ENCODE assay signal across 24 cellular contexts in the genomic region with DNA sequence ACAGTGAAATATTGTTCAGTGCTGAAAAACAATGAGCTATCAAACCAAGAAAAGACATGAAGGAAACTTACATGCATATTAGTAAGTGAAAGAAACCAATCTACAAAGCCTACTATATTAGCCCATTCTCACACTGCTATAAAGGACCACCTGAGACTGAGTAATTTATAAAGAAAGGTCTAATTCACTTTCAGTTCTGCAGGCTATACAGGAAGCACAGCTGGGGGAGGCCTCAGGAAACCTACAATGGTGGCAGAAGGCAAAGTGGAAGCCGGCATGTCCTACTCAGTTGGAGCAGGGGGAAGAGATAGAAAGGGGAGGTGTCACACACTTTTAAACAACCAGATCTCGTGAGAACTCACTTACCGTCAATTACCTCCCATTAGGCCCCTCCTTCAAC.
"Had no signal": no experiment of that assay in that cellular context is flagged by ENCODE, and none has a peak within 500 bp of the region (broad histone marks: within the 10 kb centered on the region; RNA-seq: fewer than 3 reads in every experiment).

No MANE protein-coding gene starts in this region.

- H3K36me3 ChIP-seq: adrenal gland had no signal

- H3K9me3 Mint-ChIP-seq: activated B cell treated with CpG ODN at 0.5 μM for 24 hours; activated CD4-positive, alpha-beta T cell treated with anti-CD3 and anti-CD28 coated beads, Interleukin-2, amount 10 ng/mL, durations not matched to agents 24 days and 14 days; activated naive CD4-positive, alpha-beta T cell treated with anti-CD3 and anti-CD28 coated beads, Interleukin-2, amount 10 ng/mL, durations not matched to agents 7 days and 5 days; activated naive CD8-positive, alpha-beta T cell treated with anti-CD3 and anti-CD28 coated beads, Interleukin-2, amount 10 ng/mL, durations not matched to agents 7 days and 5 days; activated T-cell treated with anti-CD3 and anti-CD28 coated beads, Interleukin-2, amount 50 U/mL, for 4 hours had no signal

- H3K4me3 Mint-ChIP-seq: activated B cell treated with CpG ODN at 0.5 μM for 24 hours; activated CD4-positive, alpha-beta T cell treated with anti-CD3 and anti-CD28 coated beads, Interleukin-2, amount 10 ng/mL, durations not matched to agents 24 days and 14 days; activated naive CD4-positive, alpha-beta T cell treated with anti-CD3 and anti-CD28 coated beads, Interleukin-2, amount 10 ng/mL, durations not matched to agents 7 days and 5 days; activated naive CD8-positive, alpha-beta T cell treated with anti-CD3 and anti-CD28 coated beads, Interleukin-2, amount 10 ng/mL, durations not matched to agents 7 days and 5 days; activated T-cell treated with anti-CD3 and anti-CD28 coated beads, Interleukin-2, amount 50 U/mL, for 4 hours; T-helper 17 cell had no signal

- H3K9me3 ChIP-seq: adrenal gland had no signal

- H3K27ac Mint-ChIP-seq: activated B cell treated with CpG ODN at 0.5 μM for 24 hours; activated CD4-positive, alpha-beta T cell treated with anti-CD3 and anti-CD28 coated beads, Interleukin-2, amount 10 ng/mL, durations not matched to agents 24 days and 14 days; activated naive CD4-positive, alpha-beta T cell treated with anti-CD3 and anti-CD28 coated beads, Interleukin-2, amount 10 ng/mL, durations not matched to agents 7 days and 5 days; activated naive CD8-positive, alpha-beta T cell treated with anti-CD3 and anti-CD28 coated beads, Interleukin-2, amount 10 ng/mL, durations not matched to agents 7 days and 5 days; T-helper 17 cell had no signal

- H3K27me3 Mint-ChIP-seq: activated B cell treated with CpG ODN at 0.5 μM for 24 hours; activated naive CD4-positive, alpha-beta T cell treated with anti-CD3 and anti-CD28 coated beads, Interleukin-2, amount 10 ng/mL, durations not matched to agents 7 days and 5 days had no signal

- H3K27me3 ChIP-seq: adrenal gland had no signal

- H3K27ac ChIP-seq: adrenal gland, PC-9 had no signal

- DNase-seq: activated B cell treated with CpG ODN at 0.5 μM for 24 hours; activated CD4-positive, alpha-beta T cell treated with anti-CD3 and anti-CD28 coated beads for 1 hour; activated CD4-positive, alpha-beta T cell treated with anti-CD3 and anti-CD28 coated beads, Interleukin-2, amount 10 ng/mL, durations not matched to agents 24 days and 14 days; activated CD4-positive, alpha-beta T cell treated with anti-CD3 and anti-CD28 coated beads, Interleukin-2, amount 50 U/mL, for 48 hours; activated CD8-positive, alpha-beta memory T cell treated with anti-CD3 and anti-CD28 coated beads for 24 hours; activated gamma-delta T cell; activated naive CD4-positive, alpha-beta T cell treated with anti-CD3 and anti-CD28 coated beads, Interleukin-2, amount 10 ng/mL, durations not matched to agents 7 days and 5 days; activated naive CD8-positive, alpha-beta T cell treated with anti-CD3 and anti-CD28 coated beads, Interleukin-2, amount 10 ng/mL, durations not matched to agents 7 days and 5 days; activated T-cell treated with anti-CD3 and anti-CD28 coated beads, Interleukin-2, amount 50 U/mL, for 4 hours; adrenal gland; anterior cingulate cortex; cerebellar nuclear complex; dermis blood vessel endothelial cell; NCI-H1105 treated with DMSO at 0.1 percent for 48 hours; NCI-H1436 treated with DMSO at 0.1 percent for 48 hours; NCI-H187; NCI-H2081; NCI-H446; NCI-H524; PC-9; SIG-M5; T-helper 17 cell; T-helper 9 cell had no signal

- H3K4me1 Mint-ChIP-seq: activated B cell treated with CpG ODN at 0.5 μM for 24 hours; activated CD4-positive, alpha-beta T cell treated with anti-CD3 and anti-CD28 coated beads, Interleukin-2, amount 10 ng/mL, durations not matched to agents 24 days and 14 days; activated naive CD4-positive, alpha-beta T cell treated with anti-CD3 and anti-CD28 coated beads, Interleukin-2, amount 10 ng/mL, durations not matched to agents 7 days and 5 days; activated naive CD8-positive, alpha-beta T cell treated with anti-CD3 and anti-CD28 coated beads, Interleukin-2, amount 10 ng/mL, durations not matched to agents 7 days and 5 days; T-helper 17 cell had no signal

- H3K4me1 ChIP-seq: adrenal gland had no signal

- H3K4me2 ChIP-seq: PC-9 had no signal

- ATAC-seq: activated T-cell treated with anti-CD3 and anti-CD28 coated beads, Interleukin-2, amount 50 U/mL, for 4 hours; T-helper 17 cell had no signal

- H3K4me3 ChIP-seq: adrenal gland, PC-9 had no signal

- H2AFZ ChIP-seq: PC-9 had no signal

- H3K36me3 Mint-ChIP-seq: activated naive CD4-positive, alpha-beta T cell treated with anti-CD3 and anti-CD28 coated beads, Interleukin-2, amount 10 ng/mL, durations not matched to agents 7 days and 5 days; activated naive CD8-positive, alpha-beta T cell treated with anti-CD3 and anti-CD28 coated beads, Interleukin-2, amount 10 ng/mL, durations not matched to agents 7 days and 5 days had no signal

- FAIRE-seq: colon had no signal
